In genomic region chr6:159056432-159056831, GRCh38 we compare ENCODE assay signal across 15 cellular contexts. TPM values are rescaled to one million over a fixed set of nuclear protein-coding genes. Genes with fewer than 3 reads are reported as not detected.
DNase-seq lines count a peak whose midpoint lies in the region; ATAC-seq and TF ChIP-seq lines count a peak whose summit lies in the region.
"Had no signal": no experiment of that assay in that cellular context is flagged by ENCODE, and none has a peak within 500 bp of the region (broad histone marks: within the 10 kb centered on the region; RNA-seq: fewer than 3 reads in every experiment).

No MANE protein-coding gene starts in this region.

- peaks cover 78% of the 10 kb centered on the region for H3K4me1 Mint-ChIP-seq in activated CD4-positive, alpha-beta memory T cell treated with anti-CD3 and anti-CD28 coated beads for 36 hours (ENCODE audit: low read depth)
- H3K4me1 Mint-ChIP-seq in activated CD4-positive, alpha-beta memory T cell treated with anti-CD3 and anti-CD28 coated beads, Interleukin-2, amount 10 ng/mL, durations not matched to agents 7 days and 5 days = peaks cover 59% of the 10 kb centered on the region
- peaks cover 44 to 66% (median 47%) of the 10 kb centered on the region in 3 donors for H3K4me1 Mint-ChIP-seq in IgD-negative memory B cell
- H3K4me1 Mint-ChIP-seq in activated naive CD8-positive, alpha-beta T cell treated with anti-CD3 and anti-CD28 coated beads, Interleukin-2, amount 10 ng/mL, durations not matched to agents 7 days and 5 days = peaks cover 64% of the 10 kb centered on the region

- H3K27me3 ChIP-seq in spleen (replicated peaks in 1 of 7) = peaks cover 0 to 5% (median 0%) of the 10 kb centered on the region in 7 donors
- H3K27me3 ChIP-seq: thyroid gland had no signal

- TF ChIP-seq CTCF in spleen (IDR thresholded peaks at IDR 0.05 in 8 of 11, conservative IDR thresholded peaks at IDR 0.05 in 3 of 11) = no peak

- H3K4me3 ChIP-seq in spleen = peak overlapping the region in 1 of 8 donors; percentile 44
- H3K4me3 ChIP-seq: thyroid gland had no signal

- H3K4me1 ChIP-seq in spleen = peaks cover 26 to 68% (median 48%) of the 10 kb centered on the region in 6 donors
- H3K4me1 ChIP-seq: thyroid gland had no signal

- H3K4me3 Mint-ChIP-seq in activated CD4-positive, alpha-beta memory T cell treated with anti-CD3 and anti-CD28 coated beads for 36 hours = no peak overlapping the region
- H3K4me3 Mint-ChIP-seq in activated CD4-positive, alpha-beta memory T cell treated with anti-CD3 and anti-CD28 coated beads, Interleukin-2, amount 10 ng/mL, durations not matched to agents 7 days and 5 days = no peak overlapping the region
- peak overlapping the region; percentile 34 to 67 (median 53) for H3K4me3 Mint-ChIP-seq in IgD-negative memory B cell
- H3K4me3 Mint-ChIP-seq in activated naive CD8-positive, alpha-beta T cell treated with anti-CD3 and anti-CD28 coated beads, Interleukin-2, amount 10 ng/mL, durations not matched to agents 7 days and 5 days = peak overlapping the region; percentile 63

- H3K9me3 Mint-ChIP-seq in activated CD4-positive, alpha-beta memory T cell treated with anti-CD3 and anti-CD28 coated beads for 36 hours = peaks cover 3% of the 10 kb centered on the region
- H3K9me3 Mint-ChIP-seq in activated CD4-positive, alpha-beta memory T cell treated with anti-CD3 and anti-CD28 coated beads, Interleukin-2, amount 10 ng/mL, durations not matched to agents 7 days and 5 days = no peaks in the 10 kb centered on the region
- H3K9me3 Mint-ChIP-seq in IgD-negative memory B cell = no peaks in the 10 kb centered on the region
- H3K9me3 Mint-ChIP-seq in activated naive CD8-positive, alpha-beta T cell treated with anti-CD3 and anti-CD28 coated beads, Interleukin-2, amount 10 ng/mL, durations not matched to agents 7 days and 5 days = no peaks in the 10 kb centered on the region

- no peak for ATAC-seq in activated naive CD8-positive, alpha-beta T cell treated with anti-CD3 and anti-CD28 coated beads, Interleukin-2, amount 10 ng/mL, durations not matched to agents 7 days and 5 days (ENCODE audit: low read depth)
- no peak for ATAC-seq in GM18861 (IDR thresholded peaks at IDR 0.05; ENCODE audit: unreplicated experiment)

- no peaks in the 10 kb centered on the region for H3K36me3 ChIP-seq in spleen
- H3K36me3 ChIP-seq: thyroid gland had no signal

- no peak for DNase-seq in activated CD4-positive, alpha-beta memory T cell treated with anti-CD3 and anti-CD28 coated beads for 36 hours
- DNase-seq in activated CD4-positive, alpha-beta memory T cell treated with anti-CD3 and anti-CD28 coated beads, Interleukin-2, amount 10 ng/mL, durations not matched to agents 7 days and 5 days = no peak
- no peak for DNase-seq in activated naive CD8-positive, alpha-beta T cell treated with anti-CD3 and anti-CD28 coated beads, Interleukin-2, amount 10 ng/mL, durations not matched to agents 7 days and 5 days
- DNase-seq in spleen (no peak), DMS 273 treated with DMSO at 0.1 percent for 48 hours (lab: John Stamatoyannopoulos, UW) (no peak), NCI-H187 treated with DMSO at 0.1 percent for 48 hours (lab: John Stamatoyannopoulos, UW) (no peak)
- DNase-seq: amniotic stem cell, NCI-H446, thyroid gland had no signal

- intact Hi-C loops in activated CD4-positive, alpha-beta memory T cell treated with anti-CD3 and anti-CD28 coated beads for 36 hours (cut with micrococcal nuclease) = no loop called here
- intact Hi-C loops in spleen (cut with DNase I; ENCODE audit: low total_unique reads) = no loop called here

- CTCF ChIA-PET in activated CD4-positive, alpha-beta memory T cell treated with anti-CD3 and anti-CD28 coated beads for 36 hours (lab: Charles Lee) = interaction anchor here (0.9 to 12.4 kb wide), 6 partner anchors 13 to 53 kb away, joined by 3 to 93 read pairs (median 5); partner anchors contain the start of gene TAGAP
- CTCF ChIA-PET in activated CD4-positive, alpha-beta memory T cell treated with anti-CD3 and anti-CD28 coated beads, Interleukin-2, amount 10 ng/mL, durations not matched to agents 7 days and 5 days (lab: Charles Lee) = interaction anchor here (0.9 to 1.9 kb wide), 3 partner anchors 12 to 48 kb away, joined by 4 to 7 read pairs (median 4); partner anchors contain the start of gene TAGAP

- POLR2A ChIA-PET in activated CD4-positive, alpha-beta memory T cell treated with anti-CD3 and anti-CD28 coated beads for 36 hours (lab: Charles Lee) = interaction anchor here (0.6 to 9.6 kb wide), 6 partner anchors 11 to 644 kb away, joined by 3 to 69 read pairs (median 3); partner anchors contain the start of gene TAGAP
- POLR2A ChIA-PET in activated CD4-positive, alpha-beta memory T cell treated with anti-CD3 and anti-CD28 coated beads, Interleukin-2, amount 10 ng/mL, durations not matched to agents 7 days and 5 days (lab: Charles Lee) = interaction anchor here (0.7 to 14.8 kb wide), 4 partner anchors 15 to 203 kb away, joined by 3 to 356 read pairs (median 4); partner anchors contain the start of gene TAGAP
- POLR2A ChIA-PET in activated naive CD8-positive, alpha-beta T cell treated with anti-CD3 and anti-CD28 coated beads, Interleukin-2, amount 10 ng/mL, durations not matched to agents 7 days and 5 days (lab: Charles Lee) = interaction anchor here (0.9 to 16.6 kb wide), 2 partner anchors 9 to 13 kb away, joined by 3 to 312 read pairs; partner anchors contain the start of gene TAGAP

- 13 to 38% (median 15%) methylated on average over 2 of the region's 2 CpGs for WGBS in spleen, 5 donors

- no peaks in the 10 kb centered on the region for H3K9me3 ChIP-seq in spleen
- H3K9me3 ChIP-seq: thyroid gland had no signal

- H3K27me3 Mint-ChIP-seq in activated CD4-positive, alpha-beta memory T cell treated with anti-CD3 and anti-CD28 coated beads for 36 hours = no peaks in the 10 kb centered on the region
- peaks cover 3% of the 10 kb centered on the region for H3K27me3 Mint-ChIP-seq in activated CD4-positive, alpha-beta memory T cell treated with anti-CD3 and anti-CD28 coated beads, Interleukin-2, amount 10 ng/mL, durations not matched to agents 7 days and 5 days
- H3K27me3 Mint-ChIP-seq in IgD-negative memory B cell = peaks cover 1% of the 10 kb centered on the region
- H3K27me3 Mint-ChIP-seq in activated naive CD8-positive, alpha-beta T cell treated with anti-CD3 and anti-CD28 coated beads, Interleukin-2, amount 10 ng/mL, durations not matched to agents 7 days and 5 days = no peaks in the 10 kb centered on the region

- peak overlapping the region; percentile 3 to 89 (median 83) for H3K27ac ChIP-seq in spleen
- H3K27ac ChIP-seq: epithelial cell of prostate, thyroid gland had no signal

- TF ChIP-seq POLR2A in spleen (IDR thresholded peaks at IDR 0.05) = no peak

- H3K27ac Mint-ChIP-seq in activated CD4-positive, alpha-beta memory T cell treated with anti-CD3 and anti-CD28 coated beads for 36 hours = peak overlapping the region; percentile 53
- no peak overlapping the region for H3K27ac Mint-ChIP-seq in activated CD4-positive, alpha-beta memory T cell treated with anti-CD3 and anti-CD28 coated beads, Interleukin-2, amount 10 ng/mL, durations not matched to agents 7 days and 5 days
- peak overlapping the region; percentile 37 to 89 (median 66) for H3K27ac Mint-ChIP-seq in IgD-negative memory B cell
- H3K27ac Mint-ChIP-seq in activated naive CD8-positive, alpha-beta T cell treated with anti-CD3 and anti-CD28 coated beads, Interleukin-2, amount 10 ng/mL, durations not matched to agents 7 days and 5 days = peak overlapping the region; percentile 85
- H3K27ac Mint-ChIP-seq: progenitor cell of endocrine pancreas had no signal

- no peaks in the 10 kb centered on the region for H3K36me3 Mint-ChIP-seq in activated CD4-positive, alpha-beta memory T cell treated with anti-CD3 and anti-CD28 coated beads for 36 hours
- peaks cover under 1% of the 10 kb centered on the region for H3K36me3 Mint-ChIP-seq in activated CD4-positive, alpha-beta memory T cell treated with anti-CD3 and anti-CD28 coated beads, Interleukin-2, amount 10 ng/mL, durations not matched to agents 7 days and 5 days (ENCODE audit: low read depth)
- peaks cover 5% of the 10 kb centered on the region for H3K36me3 Mint-ChIP-seq in IgD-negative memory B cell
- H3K36me3 Mint-ChIP-seq in activated naive CD8-positive, alpha-beta T cell treated with anti-CD3 and anti-CD28 coated beads, Interleukin-2, amount 10 ng/mL, durations not matched to agents 7 days and 5 days = peaks cover 7% of the 10 kb centered on the region

RNA-seq across cellular contexts. Expression of gene TAGAP, which starts 11.6 kb away (rescaled TPM):
- total RNA-seq in activated CD4-positive, alpha-beta memory T cell treated with anti-CD3 and anti-CD28 coated beads for 36 hours = 10 to 100 TPM; 40.1 to 41.6 TPM
- 10 to 100 TPM; 52.0 to 53.2 TPM for total RNA-seq in activated CD4-positive, alpha-beta memory T cell treated with anti-CD3 and anti-CD28 coated beads, Interleukin-2, amount 10 ng/mL, durations not matched to agents 7 days and 5 days
- 157 TPM for polyA plus RNA-seq in IgD-negative memory B cell
- total RNA-seq in activated naive CD8-positive, alpha-beta T cell treated with anti-CD3 and anti-CD28 coated beads, Interleukin-2, amount 10 ng/mL, durations not matched to agents 7 days and 5 days = 100 to 1,000 TPM; 106 to 112 TPM
- total RNA-seq in spleen = 10 to 100 TPM; 39.6 to 63.9 (median 49.2) TPM
- polyA plus RNA-seq in spleen = 10 to 100 TPM; 13.6 to 21.9 (median 15.7) TPM
- total RNA-seq: glomerular endothelial cell, HT-29, progenitor cell of endocrine pancreas had no signal

RNA-seq across cellular contexts. Expression of gene RSPH3, which starts 56.4 kb away (rescaled TPM):
- total RNA-seq in activated CD4-positive, alpha-beta memory T cell treated with anti-CD3 and anti-CD28 coated beads for 36 hours = 1 to 10 TPM; 6.1 to 6.8 TPM
- 1 to 10 TPM; 3.4 to 3.7 TPM for total RNA-seq in activated CD4-positive, alpha-beta memory T cell treated with anti-CD3 and anti-CD28 coated beads, Interleukin-2, amount 10 ng/mL, durations not matched to agents 7 days and 5 days
- 4.3 TPM for polyA plus RNA-seq in IgD-negative memory B cell
- total RNA-seq in activated naive CD8-positive, alpha-beta T cell treated with anti-CD3 and anti-CD28 coated beads, Interleukin-2, amount 10 ng/mL, durations not matched to agents 7 days and 5 days = 1 to 10 TPM; 2.2 to 2.7 TPM
- total RNA-seq in spleen = 1 to 10 TPM; 4.3 to 7.3 (median 6.0) TPM
- 1 to 10 TPM in 1 of 3 donors, under 1 TPM in 2; 0.91 to 2.0 (median 0.93) TPM for polyA plus RNA-seq in spleen

Comparison
In these comparisons a context has a peak if more than half of its experiments do, and no peak if none do; other contexts are left out.
1. H3K4me3 Mint-ChIP-seq: peak in IgD-negative memory B cell (4 of 4) and activated naive CD8-positive, alpha-beta T cell treated with anti-CD3 and anti-CD28 coated beads, Interleukin-2, amount 10 ng/mL, durations not matched to agents 7 days and 5 days (single experiment); none in activated CD4-positive, alpha-beta memory T cell treated with anti-CD3 and anti-CD28 coated beads for 36 hours (single experiment) and activated CD4-positive, alpha-beta memory T cell treated with anti-CD3 and anti-CD28 coated beads, Interleukin-2, amount 10 ng/mL, durations not matched to agents 7 days and 5 days (single experiment).